In genomic region chr10:35492387-35493195, GRCh38 we compare ENCODE assay signal across 19 cellular contexts.
DNase-seq lines count a peak whose midpoint lies in the region; ATAC-seq and TF ChIP-seq lines count a peak whose summit lies in the region.
"Had no signal": no experiment of that assay in that cellular context is flagged by ENCODE, and none has a peak within 500 bp of the region (broad histone marks: within the 10 kb centered on the region; RNA-seq: fewer than 3 reads in every experiment).

No MANE protein-coding gene starts in this region.

- H3K9me3 Mint-ChIP-seq in glutamatergic neuron (ENCODE audit: unreplicated experiment): peaks cover 24% of the 10 kb centered on the region
- no peaks in the 10 kb centered on the region for H3K9me3 Mint-ChIP-seq in type B pancreatic cell
- H3K9me3 Mint-ChIP-seq: activated CD4-positive, alpha-beta T cell treated with anti-CD3 and anti-CD28 coated beads, Interleukin-2, amount 10 ng/mL, durations not matched to agents 7 days and 5 days; CD4-positive, alpha-beta T cell; nephron; stimulated activated naive CD8-positive, alpha-beta T cell treated with anti-CD3 and anti-CD28 coated beads, Interleukin-15, Interleukin-2, amounts not matched to agents 100 ng/mL and 50 ng/mL, for 24 hours had no signal

- H3K27me3 Mint-ChIP-seq in glutamatergic neuron (ENCODE audit: unreplicated experiment) (peaks cover 26% of the 10 kb centered on the region), type B pancreatic cell (no peaks in the 10 kb centered on the region)
- H3K27me3 Mint-ChIP-seq: activated CD4-positive, alpha-beta T cell treated with anti-CD3 and anti-CD28 coated beads, Interleukin-2, amount 10 ng/mL, durations not matched to agents 7 days and 5 days; activated naive CD8-positive, alpha-beta T cell; CD4-positive, alpha-beta T cell; stimulated activated naive CD8-positive, alpha-beta T cell treated with anti-CD3 and anti-CD28 coated beads, Interleukin-15, Interleukin-2, amounts not matched to agents 100 ng/mL and 50 ng/mL, for 24 hours had no signal

- H3K27me3 ChIP-seq in cardiac muscle cell (no peaks in the 10 kb centered on the region), RWPE2 (ENCODE audit: insufficient read depth, poor library complexity, severe bottlenecking) (no peaks in the 10 kb centered on the region)

- no peak for TF ChIP-seq CTCF in cardiac muscle cell (IDR thresholded peaks at IDR 0.05; ENCODE audit: low read depth, low read length)
- no peak for TF ChIP-seq CTCF in RWPE2 (IDR thresholded peaks at IDR 0.05; ENCODE audit: poor library complexity, severe bottlenecking)
- TF ChIP-seq CTCF in glutamatergic neuron (IDR thresholded peaks at IDR 0.05; ENCODE audit: partially characterized antibody, unreplicated experiment): no peak
- no peak for TF ChIP-seq CTCF in type B pancreatic cell (conservative IDR thresholded peaks at IDR 0.05)

- peaks cover 35% of the 10 kb centered on the region for H3K4me1 Mint-ChIP-seq in glutamatergic neuron (ENCODE audit: low read depth, unreplicated experiment)
- H3K4me1 Mint-ChIP-seq in type B pancreatic cell (ENCODE audit: unreplicated experiment): peaks cover 26% of the 10 kb centered on the region

- H3K36me3 Mint-ChIP-seq in glutamatergic neuron (ENCODE audit: unreplicated experiment) (peaks cover 8% of the 10 kb centered on the region), type B pancreatic cell (peaks cover 13% of the 10 kb centered on the region)

- DNase-seq in cardiac muscle cell (ENCODE audit: low read depth in 1 of 2, low spot score in 1 of 2): no peak
- no peak for DNase-seq in Right ventricle myocardium superior
- DNase-seq in RWPE2 (ENCODE audit: low spot score): no peak
- no peak for DNase-seq in glutamatergic neuron
- no peak for DNase-seq in type B pancreatic cell (ENCODE audit: extremely low spot score, unreplicated experiment)
- DNase-seq in NCI-H2107 (lab: John Stamatoyannopoulos, UW): no peak
- DNase-seq in COLO668 (lab: John Stamatoyannopoulos, UW; ENCODE audit: unreplicated experiment): no peak
- DNase-seq: activated CD4-positive, alpha-beta T cell treated with anti-CD3 and anti-CD28 coated beads, Interleukin-2, amount 10 ng/mL, durations not matched to agents 7 days and 5 days; caudate nucleus; CD4-positive, alpha-beta T cell; effector memory CD4-positive, alpha-beta T cell; foreskin fibroblast; lower lobe of right lung; NCI-H1092 treated with DMSO at 0.1 percent for 48 hours had no signal

- no peak overlapping the region for H3K4me3 ChIP-seq in cardiac muscle cell
- no peak overlapping the region for H3K4me3 ChIP-seq in RWPE2 (ENCODE audit: severe bottlenecking)
- H3K4me3 ChIP-seq: lower lobe of right lung had no signal

- H3K9me3 ChIP-seq in cardiac muscle cell (ENCODE audit: low read depth) (no peaks in the 10 kb centered on the region), RWPE2 (ENCODE audit: severe bottlenecking) (no peaks in the 10 kb centered on the region)
- H3K9me3 ChIP-seq: lower lobe of right lung had no signal

- H3K27ac Mint-ChIP-seq in glutamatergic neuron (ENCODE audit: unreplicated experiment) (peak overlapping the region; percentile 40), type B pancreatic cell (peak overlapping the region; percentile 29)
- H3K27ac Mint-ChIP-seq: activated CD4-positive, alpha-beta T cell treated with anti-CD3 and anti-CD28 coated beads, Interleukin-2, amount 10 ng/mL, durations not matched to agents 7 days and 5 days; activated naive CD8-positive, alpha-beta T cell; CD4-positive, alpha-beta T cell; stimulated activated naive CD8-positive, alpha-beta T cell treated with anti-CD3 and anti-CD28 coated beads, Interleukin-15, Interleukin-2, amounts not matched to agents 100 ng/mL and 50 ng/mL, for 24 hours had no signal

- H3K4me1 ChIP-seq in cardiac muscle cell (ENCODE audit: low read depth) (peaks cover 15% of the 10 kb centered on the region), RWPE2 (ENCODE audit: insufficient read depth, poor library complexity, severe bottlenecking) (peaks cover 26% of the 10 kb centered on the region)

- ATAC-seq in Right ventricle myocardium superior (ENCODE audit: poor library complexity) (no peak), RWPE2 (ENCODE audit: low read depth) (peak; percentile 76), HG03025 (IDR thresholded peaks at IDR 0.05; ENCODE audit: low FRiP score, unreplicated experiment) (no peak)

- intact Hi-C loops in Right ventricle myocardium superior (cut with DNase I): no loop called here

- H3K36me3 ChIP-seq in cardiac muscle cell (no peaks in the 10 kb centered on the region), RWPE2 (ENCODE audit: low read depth) (no peaks in the 10 kb centered on the region)
- H3K36me3 ChIP-seq: lower lobe of right lung had no signal

- H3K4me3 Mint-ChIP-seq in glutamatergic neuron (ENCODE audit: unreplicated experiment) (no peak overlapping the region), type B pancreatic cell (no peak overlapping the region)
- H3K4me3 Mint-ChIP-seq: activated CD4-positive, alpha-beta T cell treated with anti-CD3 and anti-CD28 coated beads, Interleukin-2, amount 10 ng/mL, durations not matched to agents 7 days and 5 days; activated naive CD8-positive, alpha-beta T cell; CD4-positive, alpha-beta T cell; nephron; stimulated activated naive CD8-positive, alpha-beta T cell treated with anti-CD3 and anti-CD28 coated beads, Interleukin-15, Interleukin-2, amounts not matched to agents 100 ng/mL and 50 ng/mL, for 24 hours had no signal

- H3K27ac ChIP-seq in cardiac muscle cell (peak overlapping the region; percentile 0), RWPE2 (ENCODE audit: poor library complexity, severe bottlenecking) (peak overlapping the region; percentile 50)
- H3K27ac ChIP-seq: KMS-11, lower lobe of right lung had no signal
